ENCODE assay signal across 8 cellular contexts in the genomic region with DNA sequence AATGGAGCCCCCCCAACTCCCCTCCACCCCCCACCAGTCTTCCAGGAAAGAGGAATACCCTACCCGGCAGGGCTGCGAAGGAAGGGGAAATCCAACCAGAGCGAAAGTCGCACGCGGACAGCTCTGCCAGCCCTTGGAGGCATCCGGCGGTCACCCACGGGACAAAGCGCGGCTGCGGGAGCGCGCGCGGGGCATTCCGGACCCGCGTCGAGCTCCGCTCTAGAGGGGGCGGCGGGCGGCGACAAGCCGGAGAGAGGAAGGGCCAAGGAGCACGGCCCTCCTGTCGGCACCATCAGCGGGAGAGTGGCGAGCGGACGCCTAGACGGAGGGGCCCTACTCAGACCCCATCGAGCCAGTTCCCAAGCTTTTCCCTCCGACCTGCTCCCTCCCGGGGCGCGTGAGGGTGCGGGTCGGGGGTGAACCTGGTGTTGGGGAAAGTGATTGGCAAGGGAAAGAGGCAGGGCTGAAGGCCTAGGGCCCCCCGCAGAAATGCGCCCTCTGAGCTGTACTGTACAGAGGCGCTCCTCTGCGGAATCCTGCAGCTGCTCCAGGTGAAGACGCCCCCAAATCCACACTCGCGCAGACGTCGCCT. TPM values are rescaled to one million over a fixed set of nuclear protein-coding genes. Genes with fewer than 3 reads are reported as not detected.
DNase-seq lines count a peak whose midpoint lies in the region; ATAC-seq and TF ChIP-seq lines count a peak whose summit lies in the region.

No MANE protein-coding gene starts in this region.

- intact Hi-C loops in posterior vena cava (cut with DNase I) = no loop called here

- peak; percentile 27 for ATAC-seq in GM18498 (IDR thresholded peaks at IDR 0.05; ENCODE audit: unreplicated experiment)
- ATAC-seq in HG02610 (IDR thresholded peaks at IDR 0.05; ENCODE audit: unreplicated experiment) = peak; percentile 12
- no peak for ATAC-seq in HG03135 (IDR thresholded peaks at IDR 0.05; ENCODE audit: unreplicated experiment)
- ATAC-seq in HG03565 (IDR thresholded peaks at IDR 0.05; ENCODE audit: unreplicated experiment) = no peak

- H3K4me3 ChIP-seq in WERI-Rb-1 (ENCODE audit: low read depth, low read length) (peak overlapping the region; percentile 40), fibroblast of the aortic adventitia (ENCODE audit: low read depth, low read length) (peak overlapping the region; percentile 72)

- no peak for TF ChIP-seq CTCF in WERI-Rb-1 (IDR thresholded peaks at IDR 0.05; ENCODE audit: low read depth, low read length)
- no peak for TF ChIP-seq CTCF in fibroblast of the aortic adventitia (IDR thresholded peaks at IDR 0.05; ENCODE audit: insufficient read depth, low read length)

- DNase-seq in WERI-Rb-1 = no peak
- DNase-seq in fibroblast of the aortic adventitia (ENCODE audit: low read depth) = no peak
- DNase-seq in posterior vena cava (ENCODE audit: low spot score) = peak; percentile 83
- no peak for DNase-seq in putamen (ENCODE audit: low spot score)

- no peaks in the 10 kb centered on the region for H3K9me3 ChIP-seq in WERI-Rb-1 (ENCODE audit: severe bottlenecking)

- H3K36me3 ChIP-seq in WERI-Rb-1 = no peaks in the 10 kb centered on the region

- no peak overlapping the region for H3K27ac ChIP-seq in WERI-Rb-1

- H3K27me3 ChIP-seq in WERI-Rb-1 (ENCODE audit: insufficient read depth, low read depth, severe bottlenecking) = peaks cover 10% of the 10 kb centered on the region

RNA-seq across cellular contexts. Expression of gene RASSF5, which starts 0.4 kb away (rescaled TPM):
- total RNA-seq in fibroblast of the aortic adventitia (ENCODE audit: low replicate concordance) (4.1 and 6.6 TPM in 2 replicates), posterior vena cava (10 to 100 TPM; 11.0 to 13.3 TPM)

RNA-seq across cellular contexts. Expression of gene IKBKE, which starts 36.6 kb away (rescaled TPM):
- 11.5 and 67.9 TPM in 2 replicates for total RNA-seq in fibroblast of the aortic adventitia (ENCODE audit: low replicate concordance)
- 1 to 10 TPM; 4.8 to 6.5 TPM for total RNA-seq in posterior vena cava

Comparison
In these comparisons a context has a peak if more than half of its experiments do, and no peak if none do; other contexts are left out.
1. ATAC-seq: peak in GM18498 (single experiment) and HG02610 (single experiment); none in HG03135 (single experiment) and HG03565 (single experiment).